Comparison of ENCODE assay signal across 25 cellular contexts in genomic region chr6:34511923-34512737, GRCh38. TPM values are rescaled to one million over a fixed set of nuclear protein-coding genes. Genes with fewer than 3 reads are reported as not detected.
DNase-seq lines count a peak whose midpoint lies in the region; ATAC-seq and TF ChIP-seq lines count a peak whose summit lies in the region.
"Had no signal": no experiment of that assay in that cellular context is flagged by ENCODE, and none has a peak within 500 bp of the region (broad histone marks: within the 10 kb centered on the region; RNA-seq: fewer than 3 reads in every experiment).

No MANE protein-coding gene starts in this region.

- peaks cover 7 to 17% (median 12%) of the 10 kb centered on the region in 5 experiments for H3K9me3 Mint-ChIP-seq in brain
- H3K9me3 Mint-ChIP-seq: type B pancreatic cell had no signal

- 61 to 76% (median 64%) methylated on average over 9 to 12 of the region's 12 CpGs for WGBS in spleen, 5 donors

- H3K36me3 Mint-ChIP-seq in brain, result no peaks in the 10 kb centered on the region
- H3K36me3 Mint-ChIP-seq: CD4-positive, alpha-beta memory T cell; type B pancreatic cell had no signal

- no peak for ATAC-seq in lower lobe of right lung
- ATAC-seq in GM21367 (IDR thresholded peaks at IDR 0.05; ENCODE audit: unreplicated experiment), result no peak
- ATAC-seq: activated T-cell treated with anti-CD3 and anti-CD28 coated beads, Interleukin-2, amount 50 U/mL, for 72 hours; heart left ventricle; left colon had no signal

- no peak overlapping the region for H3K27ac ChIP-seq in lower lobe of right lung
- H3K27ac ChIP-seq in spleen, result no peak overlapping the region
- H3K27ac ChIP-seq: 22Rv1, ascending aorta, heart left ventricle, SK-N-MC had no signal

- intact Hi-C loops in lower lobe of right lung (cut with DNase I) (no loop called here), spleen (cut with DNase I; ENCODE audit: low total_unique reads) (no loop called here)

- TF ChIP-seq CTCF in brain (conservative IDR thresholded peaks at IDR 0.05) (no peak), lower lobe of right lung (IDR thresholded peaks at IDR 0.05) (no peak), spleen (IDR thresholded peaks at IDR 0.05 in 8 of 11, conservative IDR thresholded peaks at IDR 0.05 in 3 of 11) (no peak)

- H3K4me1 Mint-ChIP-seq in brain, result peaks cover 55% of the 10 kb centered on the region
- H3K4me1 Mint-ChIP-seq: CD4-positive, alpha-beta memory T cell had no signal

- H3K27me3 Mint-ChIP-seq in brain, result no peaks in the 10 kb centered on the region

- no peak for TF ChIP-seq POLR2A in spleen (IDR thresholded peaks at IDR 0.05)

- H3K36me3 ChIP-seq in lower lobe of right lung, result no peaks in the 10 kb centered on the region
- no peaks in the 10 kb centered on the region for H3K36me3 ChIP-seq in spleen
- H3K36me3 ChIP-seq: ascending aorta, heart left ventricle, MG63 had no signal

- peak overlapping the region in 3 of 5 experiments; percentile 44 to 61 (median 53) for H3K4me3 Mint-ChIP-seq in brain
- H3K4me3 Mint-ChIP-seq: activated naive CD4-positive, alpha-beta T cell treated with anti-CD3 and anti-CD28 coated beads for 36 hours; activated T-cell treated with anti-CD3 and anti-CD28 coated beads, Interleukin-2, amount 50 U/mL, for 72 hours; CD4-positive, alpha-beta memory T cell; T-helper 1 cell treated with Interleukin-12 subunit alpha and Interleukin-12 subunit beta and Interleukin-4 antibody, amounts not matched to agents 30 μg/mL and 1 μg/mL, for 36 hours; type B pancreatic cell had no signal

- H3K27me3 ChIP-seq in lower lobe of right lung (ENCODE audit: low read depth) (peaks cover 23% of the 10 kb centered on the region), spleen (replicated peaks in 1 of 7) (peaks cover 0 to 33% (median 10%) of the 10 kb centered on the region in 7 donors)
- H3K27me3 ChIP-seq: ascending aorta, MG63 had no signal

- H3K4me1 ChIP-seq in lower lobe of right lung, result no peaks in the 10 kb centered on the region
- H3K4me1 ChIP-seq in spleen, result peaks cover 0 to 8% (median 0%) of the 10 kb centered on the region in 6 donors
- H3K4me1 ChIP-seq: ascending aorta had no signal

- no peak overlapping the region for H3K4me3 ChIP-seq in lower lobe of right lung
- H3K4me3 ChIP-seq in spleen, result no peak overlapping the region
- H3K4me3 ChIP-seq: ascending aorta, heart left ventricle, MG63, SK-N-MC had no signal

- DNase-seq in NCI-H2171 treated with DMSO at 0.1 percent for 48 hours (lab: John Stamatoyannopoulos, UW) (peak; percentile 20), NCI-H2171 (lab: John Stamatoyannopoulos, UW) (no peak), lower lobe of right lung (peak; percentile 21), spleen (peak; percentile 46), NCI-H187 (lab: John Stamatoyannopoulos, UW) (no peak)
- DNase-seq in activated CD4-positive, alpha-beta T cell treated with anti-CD3 and anti-CD28 coated beads, Interleukin-2, amount 50 U/mL, for 48 hours, result no peak
- DNase-seq: activated CD4-positive, alpha-beta T cell treated with anti-CD3 and anti-CD28 coated beads for 4 hours; activated naive CD4-positive, alpha-beta T cell treated with anti-CD3 and anti-CD28 coated beads for 36 hours; activated T-cell treated with anti-CD3 and anti-CD28 coated beads, Interleukin-2, amount 50 U/mL, for 72 hours; CD4-positive, alpha-beta memory T cell; DMS 273 treated with DMSO at 0.1 percent for 48 hours; effector CD4-positive, alpha-beta T cell; erythroblast; left colon; MG63; NCI-H2107 had no signal

- peak overlapping the region; percentile 74 to 97 (median 96) for H3K27ac Mint-ChIP-seq in brain
- H3K27ac Mint-ChIP-seq: activated naive CD4-positive, alpha-beta T cell treated with anti-CD3 and anti-CD28 coated beads for 36 hours; activated T-cell treated with anti-CD3 and anti-CD28 coated beads, Interleukin-2, amount 50 U/mL, for 72 hours; progenitor cell of endocrine pancreas; T-helper 1 cell treated with Interleukin-12 subunit alpha and Interleukin-12 subunit beta and Interleukin-4 antibody, amounts not matched to agents 30 μg/mL and 1 μg/mL, for 36 hours; type B pancreatic cell had no signal

- H3K9me3 ChIP-seq in lower lobe of right lung, result peaks cover 5% of the 10 kb centered on the region
- peaks cover 0 to 15% (median 9%) of the 10 kb centered on the region in 8 donors for H3K9me3 ChIP-seq in spleen
- H3K9me3 ChIP-seq: ascending aorta, MG63 had no signal

RNA-seq across cellular contexts. Expression of gene SPDEF, which starts 44.0 kb away (rescaled TPM):
- polyA plus RNA-seq in brain (ENCODE audit: insufficient read depth, low read depth, low replicate concordance), result not detected
- 3.5 TPM for total RNA-seq in lower lobe of right lung
- total RNA-seq in spleen, result under 1 TPM in 1 of 7 donors, not detected in 6; 0.32 TPM
- under 1 TPM in 2 of 3 donors, not detected in 1; 0.03 to 0.13 TPM for polyA plus RNA-seq in spleen
- total RNA-seq: ascending aorta; CD4-positive, alpha-beta memory T cell had no signal
- polyA plus RNA-seq: CD4-positive, alpha-beta memory T cell had no signal

RNA-seq across cellular contexts. Expression of gene PACSIN1, which starts 46.3 kb away (rescaled TPM):
- 73.8 TPM for polyA plus RNA-seq in brain (ENCODE audit: insufficient read depth, low read depth, low replicate concordance)
- not detected for total RNA-seq in lower lobe of right lung
- 1 to 10 TPM in 6 of 7 donors, under 1 TPM in 1; 0.66 to 1.9 (median 1.3) TPM for total RNA-seq in spleen
- 1 to 10 TPM in 1 of 3 donors, under 1 TPM in 2; 0.67 to 2.8 (median 0.86) TPM for polyA plus RNA-seq in spleen
- total RNA-seq: ascending aorta had no signal

Comparison
In these comparisons a context has a peak if more than half of its experiments do, and no peak if none do; other contexts are left out.
1. DNase-seq: peak in NCI-H2171 treated with DMSO at 0.1 percent for 48 hours (single experiment), lower lobe of right lung (single experiment) and spleen (single experiment); none in NCI-H2171 (single experiment), activated CD4-positive, alpha-beta T cell treated with anti-CD3 and anti-CD28 coated beads, Interleukin-2, amount 50 U/mL, for 48 hours (0 of 2) and NCI-H187 (0 of 2).